Comparison of ENCODE assay signal across 17 cellular contexts in genomic region chr18:7890078-7890477, GRCh38.
"Had no signal": no experiment of that assay in that cellular context is flagged by ENCODE, and none has a peak within 500 bp of the region (broad histone marks: within the 10 kb centered on the region; RNA-seq: fewer than 3 reads in every experiment).

No MANE protein-coding gene starts in this region.

- H3K4me1 ChIP-seq: foreskin keratinocyte, testis, upper lobe of right lung, vagina had no signal

- H3K27me3 Mint-ChIP-seq: naive thymus-derived CD4-positive, alpha-beta T cell; stimulated activated memory B cell treated with anti-CD40 and anti-IgM and Interleukin-4, amounts not matched to agents 10 μg/mL and 1 μg/mL and 100 μg/mL, for 72 hours; stimulated activated naive CD8-positive, alpha-beta T cell treated with anti-CD3 and anti-CD28 coated beads, Interleukin-15, Interleukin-2, amounts not matched to agents 100 ng/mL and 50 ng/mL, for 24 hours had no signal

- DNase-seq: cortex of kidney; dorsolateral prefrontal cortex; effector CD8-positive, alpha-beta T cell; foreskin keratinocyte; heart left ventricle; hippocampal formation; kidney glomerular epithelial cell; naive thymus-derived CD4-positive, alpha-beta T cell; small intestine; stimulated activated CD4-positive, alpha-beta T cell treated with anti-CD3 and anti-CD28 coated beads, Interleukin-4, amount 100 ng/mL, for 1 hour; testis; upper lobe of right lung had no signal

- H3K36me3 Mint-ChIP-seq: naive thymus-derived CD4-positive, alpha-beta T cell; stimulated activated memory B cell treated with anti-CD40 and anti-IgM and Interleukin-4, amounts not matched to agents 10 μg/mL and 1 μg/mL and 100 μg/mL, for 72 hours had no signal

- H3K27me3 ChIP-seq: dorsolateral prefrontal cortex, foreskin keratinocyte, heart left ventricle, neutrophil, testis, tibial nerve, upper lobe of right lung, vagina had no signal

- H3K9me3 Mint-ChIP-seq: naive thymus-derived CD4-positive, alpha-beta T cell; stimulated activated memory B cell treated with anti-CD40 and anti-IgM and Interleukin-4, amounts not matched to agents 10 μg/mL and 1 μg/mL and 100 μg/mL, for 72 hours; stimulated activated naive CD8-positive, alpha-beta T cell treated with anti-CD3 and anti-CD28 coated beads, Interleukin-15, Interleukin-2, amounts not matched to agents 100 ng/mL and 50 ng/mL, for 24 hours had no signal

- H3K4me1 Mint-ChIP-seq: naive thymus-derived CD4-positive, alpha-beta T cell; stimulated activated memory B cell treated with anti-CD40 and anti-IgM and Interleukin-4, amounts not matched to agents 10 μg/mL and 1 μg/mL and 100 μg/mL, for 72 hours had no signal

- H3K4me3 ChIP-seq: dorsolateral prefrontal cortex, heart left ventricle, testis, tibial nerve, upper lobe of right lung, vagina had no signal

- H3K27ac ChIP-seq: dorsolateral prefrontal cortex, foreskin keratinocyte, heart left ventricle, neutrophil, testis, tibial nerve, upper lobe of right lung, vagina had no signal

- H3K9me3 ChIP-seq: heart left ventricle, neutrophil, testis, tibial nerve, upper lobe of right lung, vagina had no signal

- H3K27ac Mint-ChIP-seq: naive thymus-derived CD4-positive, alpha-beta T cell; stimulated activated memory B cell treated with anti-CD40 and anti-IgM and Interleukin-4, amounts not matched to agents 10 μg/mL and 1 μg/mL and 100 μg/mL, for 72 hours; stimulated activated naive CD8-positive, alpha-beta T cell treated with anti-CD3 and anti-CD28 coated beads, Interleukin-15, Interleukin-2, amounts not matched to agents 100 ng/mL and 50 ng/mL, for 24 hours had no signal

- H3K36me3 ChIP-seq: neutrophil, upper lobe of right lung, vagina had no signal

- H3K4me3 Mint-ChIP-seq: naive thymus-derived CD4-positive, alpha-beta T cell; stimulated activated memory B cell treated with anti-CD40 and anti-IgM and Interleukin-4, amounts not matched to agents 10 μg/mL and 1 μg/mL and 100 μg/mL, for 72 hours; stimulated activated naive CD8-positive, alpha-beta T cell treated with anti-CD3 and anti-CD28 coated beads, Interleukin-15, Interleukin-2, amounts not matched to agents 100 ng/mL and 50 ng/mL, for 24 hours had no signal
